ENCODE assay signal across 10 cellular contexts in genomic region chr2:179104736-179105135, GRCh38. TPM values are rescaled to one million over a fixed set of nuclear protein-coding genes. Genes with fewer than 3 reads are reported as not detected.
DNase-seq lines count a peak whose midpoint lies in the region; ATAC-seq and TF ChIP-seq lines count a peak whose summit lies in the region.
"Had no signal": no experiment of that assay in that cellular context is flagged by ENCODE, and none has a peak within 500 bp of the region (broad histone marks: within the 10 kb centered on the region; RNA-seq: fewer than 3 reads in every experiment).

No MANE protein-coding gene starts in this region.

- H3K27me3 ChIP-seq in cardiac muscle cell (no peaks in the 10 kb centered on the region), ascending aorta (no peaks in the 10 kb centered on the region), upper lobe of right lung (no peaks in the 10 kb centered on the region)

- H3K36me3 Mint-ChIP-seq in activated T-helper 2 cell treated with anti-CD3 and anti-CD28 coated beads, Interferon-gamma antibody, Interleukin-2, Interleukin-4, amounts not matched to agents 10 μg/mL and 5 μg/mL and 100 μg/mL, durations not matched to agents 14 hours and 24 hours and 36 hours (ENCODE audit: low read depth): peaks cover 18% of the 10 kb centered on the region

- H3K36me3 ChIP-seq in cardiac muscle cell: no peaks in the 10 kb centered on the region
- H3K36me3 ChIP-seq in ascending aorta: peaks cover 11 to 22% of the 10 kb centered on the region in 2 donors
- peaks cover 16% of the 10 kb centered on the region for H3K36me3 ChIP-seq in upper lobe of right lung

- H3K4me1 Mint-ChIP-seq in activated T-helper 2 cell treated with anti-CD3 and anti-CD28 coated beads, Interferon-gamma antibody, Interleukin-2, Interleukin-4, amounts not matched to agents 10 μg/mL and 5 μg/mL and 100 μg/mL, durations not matched to agents 14 hours and 24 hours and 36 hours (ENCODE audit: low read depth): peaks cover 32% of the 10 kb centered on the region

- no peak overlapping the region for H3K27ac Mint-ChIP-seq in activated T-helper 2 cell treated with anti-CD3 and anti-CD28 coated beads, Interferon-gamma antibody, Interleukin-2, Interleukin-4, amounts not matched to agents 10 μg/mL and 5 μg/mL and 100 μg/mL, durations not matched to agents 14 hours and 24 hours and 36 hours
- H3K27ac Mint-ChIP-seq: T-cell had no signal

- H3K4me1 ChIP-seq in cardiac muscle cell (ENCODE audit: low read depth) (peaks cover 9% of the 10 kb centered on the region), ascending aorta (peaks cover 3 to 16% of the 10 kb centered on the region in 2 donors), upper lobe of right lung (peaks cover 8% of the 10 kb centered on the region)

- intact Hi-C loops in cardiac septum (cut with DNase I) (no loop called here), ascending aorta (cut with DNase I) (loop anchor here (10.0 kb wide), 1 partner anchor 190 kb away; no protein-coding TSS in a partner anchor), upper lobe of right lung (cut with DNase I) (no loop called here)
- intact Hi-C loops in activated T-helper 2 cell treated with anti-CD3 and anti-CD28 coated beads, Interferon-gamma antibody, Interleukin-2, Interleukin-4, amounts not matched to agents 10 μg/mL and 5 μg/mL and 100 μg/mL, durations not matched to agents 14 hours and 24 hours and 36 hours (cut with micrococcal nuclease): loop anchor here (5.0 kb wide), 1 partner anchor 57 kb away; no protein-coding TSS in a partner anchor

- DNase-seq in cardiac muscle cell (ENCODE audit: low read depth in 1 of 2, low spot score in 1 of 2) (peak in 1 of 2 donors; percentile 8), cardiac septum (ENCODE audit: low spot score) (no peak), ascending aorta (ENCODE audit: low spot score in 2 of 2) (no peak), kidney tubule cell (ENCODE audit: low spot score) (peak; percentile 16), upper lobe of right lung (no peak), HUDEP-2 (lab: John Stamatoyannopoulos, UW; ENCODE audit: unreplicated experiment in 76 of 76) (no peak), AG08395 (ENCODE audit: low spot score) (no peak)
- DNase-seq in activated T-helper 2 cell treated with anti-CD3 and anti-CD28 coated beads, Interferon-gamma antibody, Interleukin-2, Interleukin-4, amounts not matched to agents 10 μg/mL and 5 μg/mL and 100 μg/mL, durations not matched to agents 14 hours and 24 hours and 36 hours (ENCODE audit: low spot score): no peak
- DNase-seq: NCI-H2171, T-cell had no signal

- ATAC-seq in upper lobe of right lung: peak; percentile 92
- ATAC-seq: T-cell had no signal

- H3K27ac ChIP-seq in cardiac muscle cell (peak overlapping the region; percentile 37), ascending aorta (peak overlapping the region; percentile 31 to 61), upper lobe of right lung (peak overlapping the region; percentile 67)

- H3K27me3 Mint-ChIP-seq in activated T-helper 2 cell treated with anti-CD3 and anti-CD28 coated beads, Interferon-gamma antibody, Interleukin-2, Interleukin-4, amounts not matched to agents 10 μg/mL and 5 μg/mL and 100 μg/mL, durations not matched to agents 14 hours and 24 hours and 36 hours (ENCODE audit: low read depth): no peaks in the 10 kb centered on the region
- H3K27me3 Mint-ChIP-seq: T-cell had no signal

- H3K4me3 ChIP-seq in cardiac muscle cell: no peak overlapping the region
- H3K4me3 ChIP-seq in ascending aorta: no peak overlapping the region
- H3K4me3 ChIP-seq in upper lobe of right lung: no peak overlapping the region

- H3K9me3 ChIP-seq in cardiac muscle cell (ENCODE audit: low read depth) (no peaks in the 10 kb centered on the region), ascending aorta (no peaks in the 10 kb centered on the region), upper lobe of right lung (no peaks in the 10 kb centered on the region)

- no peak overlapping the region for H3K4me3 Mint-ChIP-seq in activated T-helper 2 cell treated with anti-CD3 and anti-CD28 coated beads, Interferon-gamma antibody, Interleukin-2, Interleukin-4, amounts not matched to agents 10 μg/mL and 5 μg/mL and 100 μg/mL, durations not matched to agents 14 hours and 24 hours and 36 hours (ENCODE audit: low read depth)
- H3K4me3 Mint-ChIP-seq: T-cell had no signal

- no peak for TF ChIP-seq CTCF in cardiac muscle cell (IDR thresholded peaks at IDR 0.05; ENCODE audit: low read depth, low read length)
- no peak for TF ChIP-seq CTCF in ascending aorta (IDR thresholded peaks at IDR 0.05)
- TF ChIP-seq CTCF in upper lobe of right lung (IDR thresholded peaks at IDR 0.05): no peak

- H3K9me3 Mint-ChIP-seq in activated T-helper 2 cell treated with anti-CD3 and anti-CD28 coated beads, Interferon-gamma antibody, Interleukin-2, Interleukin-4, amounts not matched to agents 10 μg/mL and 5 μg/mL and 100 μg/mL, durations not matched to agents 14 hours and 24 hours and 36 hours: no peaks in the 10 kb centered on the region
- H3K9me3 Mint-ChIP-seq: T-cell had no signal

RNA-seq across cellular contexts. Expression of gene CCDC141, which starts 54.8 kb away (rescaled TPM):
- total RNA-seq in cardiac muscle cell (95.5 and 213 TPM in 2 replicates), cardiac septum (162 TPM), ascending aorta (2.0 TPM), upper lobe of right lung (25.7 TPM)
- 134 and 260 TPM in 2 replicates for polyA plus RNA-seq in cardiac muscle cell
- total RNA-seq in activated T-helper 2 cell treated with anti-CD3 and anti-CD28 coated beads, Interferon-gamma antibody, Interleukin-2, Interleukin-4, amounts not matched to agents 10 μg/mL and 5 μg/mL and 100 μg/mL, durations not matched to agents 14 hours and 24 hours and 36 hours: 3.6 and 4.2 TPM in 2 replicates

Comparison
In these comparisons a context has a peak if more than half of its experiments do, and no peak if none do; other contexts are left out.
1. intact Hi-C loops: an anchor here in ascending aorta (10.0 kb wide) and activated T-helper 2 cell treated with anti-CD3 and anti-CD28 coated beads, Interferon-gamma antibody, Interleukin-2, Interleukin-4, amounts not matched to agents 10 μg/mL and 5 μg/mL and 100 μg/mL, durations not matched to agents 14 hours and 24 hours and 36 hours (5.0 kb wide); none called in cardiac septum and upper lobe of right lung.